ENCODE assay signal across 8 cellular contexts in genomic region chr5:59768204-59769040, GRCh38.
A peak's percentile ranks its signal among the peaks of the same experiment; 100 is the strongest.
DNase-seq lines count a peak whose midpoint lies in the region; ATAC-seq, FAIRE-seq and TF ChIP-seq lines count a peak whose summit lies in the region.

No MANE protein-coding gene starts in this region.

- H3K4me3 ChIP-seq in liver (ENCODE audit: low read depth in 1 of 3, low read length in 3 of 3), result peak overlapping the region; percentile 60 to 87 (median 68)

- peaks cover 7% of the 10 kb centered on the region for H3K4me1 Mint-ChIP-seq in stimulated activated effector memory CD8-positive, alpha-beta T cell treated with anti-CD3 and anti-CD28 coated beads, Interleukin-12 subunit alpha, Interleukin-12 subunit beta, amount 100 ng/mL, for 72 hours

- no peaks in the 10 kb centered on the region for H3K9me3 Mint-ChIP-seq in stimulated activated effector memory CD8-positive, alpha-beta T cell treated with anti-CD3 and anti-CD28 coated beads, Interleukin-12 subunit alpha, Interleukin-12 subunit beta, amount 100 ng/mL, for 72 hours

- TF ChIP-seq RAD21 in liver (IDR thresholded peaks at IDR 0.05), result peak in 1 of 2 donors; percentile 33

- H3K4me3 Mint-ChIP-seq in stimulated activated effector memory CD8-positive, alpha-beta T cell treated with anti-CD3 and anti-CD28 coated beads, Interleukin-12 subunit alpha, Interleukin-12 subunit beta, amount 100 ng/mL, for 72 hours, result peak overlapping the region; percentile 31

- DNase-seq in GM12891 (ENCODE audit: insufficient read length, low spot score) (no peak), SHP77 treated with DMSO at 0.1 percent for 48 hours (lab: John Stamatoyannopoulos, UW) (peak; percentile 72), dermis blood vessel endothelial cell (peak; percentile 92), 8988T (no peak)
- DNase-seq in stimulated activated effector memory CD8-positive, alpha-beta T cell treated with anti-CD3 and anti-CD28 coated beads, Interleukin-12 subunit alpha, Interleukin-12 subunit beta, amount 100 ng/mL, for 72 hours (ENCODE audit: low spot score in 2 of 2), result no peak

- TF ChIP-seq CTCF in liver (IDR thresholded peaks at IDR 0.05; ENCODE audit: low read depth, low read length, missing input control), result no peak

- FAIRE-seq in GM12891 (lab: Jason Lieb, UNC), result peak; percentile 9

- peak; percentile 44 for ATAC-seq in HG03565 (IDR thresholded peaks at IDR 0.05; ENCODE audit: unreplicated experiment)
- peak; percentile 36 for ATAC-seq in stimulated activated effector memory CD8-positive, alpha-beta T cell treated with anti-CD3 and anti-CD28 coated beads, Interleukin-12 subunit alpha, Interleukin-12 subunit beta, amount 100 ng/mL, for 72 hours
- no peak for ATAC-seq in GM21367 (IDR thresholded peaks at IDR 0.05; ENCODE audit: unreplicated experiment)

- H3K36me3 ChIP-seq in liver (ENCODE audit: control insufficient read depth in 4 of 4, insufficient read depth in 3 of 4, low read depth in 1 of 4, low read length in 3 of 4), result no peaks in the 10 kb centered on the region

- peaks cover 0 to 21% (median 8%) of the 10 kb centered on the region in 4 donors for H3K4me1 ChIP-seq in liver (ENCODE audit: control insufficient read depth in 4 of 4, insufficient read depth in 4 of 4, low read length in 3 of 4)

- no peaks in the 10 kb centered on the region for H3K27me3 ChIP-seq in liver (ENCODE audit: control insufficient read depth in 4 of 4, insufficient read depth in 4 of 4, low read length in 3 of 4)

- H3K9ac ChIP-seq in liver (ENCODE audit: low read depth in 1 of 2, low read length in 2 of 2), result peak overlapping the region; percentile 40 to 85

- 2% methylated on average over 38 of the region's 38 CpGs for WGBS in liver

- TF ChIP-seq POLR2A in GM12891 (IDR thresholded peaks at IDR 0.05; ENCODE audit: low read depth, low read length), result no peak

- H3K36me3 Mint-ChIP-seq in stimulated activated effector memory CD8-positive, alpha-beta T cell treated with anti-CD3 and anti-CD28 coated beads, Interleukin-12 subunit alpha, Interleukin-12 subunit beta, amount 100 ng/mL, for 72 hours, result no peaks in the 10 kb centered on the region

- H3K9me3 ChIP-seq in liver (ENCODE audit: control insufficient read depth in 4 of 4, low read length in 3 of 4), result no peaks in the 10 kb centered on the region

- no peak overlapping the region for H3K27ac Mint-ChIP-seq in stimulated activated effector memory CD8-positive, alpha-beta T cell treated with anti-CD3 and anti-CD28 coated beads, Interleukin-12 subunit alpha, Interleukin-12 subunit beta, amount 100 ng/mL, for 72 hours

- peak overlapping the region; percentile 53 to 80 for H3K27ac ChIP-seq in liver (ENCODE audit: low read depth in 1 of 2, low read length in 2 of 2)

TF ChIP-seq in GM12891, 5 proteins besides CTCF, POLR2A, EP300 and RAD21:
- no peak for TF ChIP-seq POU2F2 (IDR thresholded peaks at IDR 0.05; ENCODE audit: low read depth, low read length)
- TF ChIP-seq SPI1 (IDR thresholded peaks at IDR 0.05; ENCODE audit: low read depth, low read length), result no peak
- no peak for TF ChIP-seq POLR2AphosphoS5 (IDR thresholded peaks at IDR 0.05; ENCODE audit: low read depth, low read length)

TF ChIP-seq in liver, 16 proteins besides CTCF, POLR2A, EP300 and RAD21:
- TF ChIP-seq HNF4A (conservative IDR thresholded peaks at IDR 0.05) (peak; percentile 13 to 42), TAF1 (conservative IDR thresholded peaks at IDR 0.05) (peak; percentile 84), FOXA2 (IDR thresholded peaks at IDR 0.05) (peak; percentile 58), SP1 (IDR thresholded peaks at IDR 0.05) (peak; percentile 65), HNF4G (IDR thresholded peaks at IDR 0.05) (no peak), NR2F2 (IDR thresholded peaks at IDR 0.05) (peak; percentile 60), JUND (IDR thresholded peaks at IDR 0.05) (no peak), RXRA (IDR thresholded peaks at IDR 0.05) (peak in 1 of 2 donors; percentile 12), FOXA1 (IDR thresholded peaks at IDR 0.05) (no peak), EGR1 (IDR thresholded peaks at IDR 0.05; ENCODE audit: low read depth in 2 of 2) (no peak), GABPA (IDR thresholded peaks at IDR 0.05 in 1 of 2, conservative IDR thresholded peaks at IDR 0.05 in 1 of 2) (no peak), YY1 (IDR thresholded peaks at IDR 0.05) (no peak)
- TF ChIP-seq, protein P1, sequence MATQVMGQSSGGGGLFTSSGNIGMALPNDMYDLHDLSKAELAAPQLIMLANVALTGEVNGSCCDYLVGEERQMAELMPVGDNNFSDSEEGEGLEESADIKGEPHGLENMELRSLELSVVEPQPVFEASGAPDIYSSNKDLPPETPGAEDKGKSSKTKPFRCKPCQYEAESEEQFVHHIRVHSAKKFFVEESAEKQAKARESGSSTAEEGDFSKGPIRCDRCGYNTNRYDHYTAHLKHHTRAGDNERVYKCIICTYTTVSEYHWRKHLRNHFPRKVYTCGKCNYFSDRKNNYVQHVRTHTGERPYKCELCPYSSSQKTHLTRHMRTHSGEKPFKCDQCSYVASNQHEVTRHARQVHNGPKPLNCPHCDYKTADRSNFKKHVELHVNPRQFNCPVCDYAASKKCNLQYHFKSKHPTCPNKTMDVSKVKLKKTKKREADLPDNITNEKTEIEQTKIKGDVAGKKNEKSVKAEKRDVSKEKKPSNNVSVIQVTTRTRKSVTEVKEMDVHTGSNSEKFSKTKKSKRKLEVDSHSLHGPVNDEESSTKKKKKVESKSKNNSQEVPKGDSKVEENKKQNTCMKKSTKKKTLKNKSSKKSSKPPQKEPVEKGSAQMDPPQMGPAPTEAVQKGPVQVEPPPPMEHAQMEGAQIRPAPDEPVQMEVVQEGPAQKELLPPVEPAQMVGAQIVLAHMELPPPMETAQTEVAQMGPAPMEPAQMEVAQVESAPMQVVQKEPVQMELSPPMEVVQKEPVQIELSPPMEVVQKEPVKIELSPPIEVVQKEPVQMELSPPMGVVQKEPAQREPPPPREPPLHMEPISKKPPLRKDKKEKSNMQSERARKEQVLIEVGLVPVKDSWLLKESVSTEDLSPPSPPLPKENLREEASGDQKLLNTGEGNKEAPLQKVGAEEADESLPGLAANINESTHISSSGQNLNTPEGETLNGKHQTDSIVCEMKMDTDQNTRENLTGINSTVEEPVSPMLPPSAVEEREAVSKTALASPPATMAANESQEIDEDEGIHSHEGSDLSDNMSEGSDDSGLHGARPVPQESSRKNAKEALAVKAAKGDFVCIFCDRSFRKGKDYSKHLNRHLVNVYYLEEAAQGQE (IDR thresholded peaks at IDR 0.05), result no peak
- TF ChIP-seq, protein P2, sequence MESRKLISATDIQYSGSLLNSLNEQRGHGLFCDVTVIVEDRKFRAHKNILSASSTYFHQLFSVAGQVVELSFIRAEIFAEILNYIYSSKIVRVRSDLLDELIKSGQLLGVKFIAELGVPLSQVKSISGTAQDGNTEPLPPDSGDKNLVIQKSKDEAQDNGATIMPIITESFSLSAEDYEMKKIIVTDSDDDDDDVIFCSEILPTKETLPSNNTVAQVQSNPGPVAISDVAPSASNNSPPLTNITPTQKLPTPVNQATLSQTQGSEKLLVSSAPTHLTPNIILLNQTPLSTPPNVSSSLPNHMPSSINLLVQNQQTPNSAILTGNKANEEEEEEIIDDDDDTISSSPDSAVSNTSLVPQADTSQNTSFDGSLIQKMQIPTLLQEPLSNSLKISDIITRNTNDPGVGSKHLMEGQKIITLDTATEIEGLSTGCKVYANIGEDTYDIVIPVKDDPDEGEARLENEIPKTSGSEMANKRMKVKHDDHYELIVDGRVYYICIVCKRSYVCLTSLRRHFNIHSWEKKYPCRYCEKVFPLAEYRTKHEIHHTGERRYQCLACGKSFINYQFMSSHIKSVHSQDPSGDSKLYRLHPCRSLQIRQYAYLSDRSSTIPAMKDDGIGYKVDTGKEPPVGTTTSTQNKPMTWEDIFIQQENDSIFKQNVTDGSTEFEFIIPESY (IDR thresholded peaks at IDR 0.05), result no peak
- TF ChIP-seq, protein P3, sequence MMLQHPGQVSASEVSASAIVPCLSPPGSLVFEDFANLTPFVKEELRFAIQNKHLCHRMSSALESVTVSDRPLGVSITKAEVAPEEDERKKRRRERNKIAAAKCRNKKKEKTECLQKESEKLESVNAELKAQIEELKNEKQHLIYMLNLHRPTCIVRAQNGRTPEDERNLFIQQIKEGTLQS (IDR thresholded peaks at IDR 0.05), result no peak
- TF ChIP-seq, protein P4, sequence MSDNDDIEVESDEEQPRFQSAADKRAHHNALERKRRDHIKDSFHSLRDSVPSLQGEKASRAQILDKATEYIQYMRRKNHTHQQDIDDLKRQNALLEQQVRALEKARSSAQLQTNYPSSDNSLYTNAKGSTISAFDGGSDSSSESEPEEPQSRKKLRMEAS (IDR thresholded peaks at IDR 0.05), result peak; percentile 58

Comparison
In these comparisons a context has a peak if more than half of its experiments do, and no peak if none do; other contexts are left out.
1. DNase-seq: peak in SHP77 treated with DMSO at 0.1 percent for 48 hours (single experiment) and dermis blood vessel endothelial cell (single experiment); none in GM12891 (single experiment), stimulated activated effector memory CD8-positive, alpha-beta T cell treated with anti-CD3 and anti-CD28 coated beads, Interleukin-12 subunit alpha, Interleukin-12 subunit beta, amount 100 ng/mL, for 72 hours (0 of 2) and 8988T (single experiment).